ENCODE assay signal across 8 cellular contexts in genomic region chr4:147984065-147984777, GRCh38.
A peak's percentile ranks its signal among the peaks of the same experiment; 100 is the strongest.
DNase-seq lines count a peak whose midpoint lies in the region; ATAC-seq and TF ChIP-seq lines count a peak whose summit lies in the region.

No MANE protein-coding gene starts in this region.

- H3K4me3 ChIP-seq in AG04450 (ENCODE audit: low read depth, low read length) (no peak overlapping the region), ascending aorta (peak overlapping the region in 1 of 2 donors; percentile 15), iPS-15b (ENCODE audit: low read depth, low read length) (peak overlapping the region; percentile 19), thoracic aorta (no peak overlapping the region)

- peak; percentile 76 for TF ChIP-seq CTCF in AG04450 (IDR thresholded peaks at IDR 0.05; ENCODE audit: low read depth, low read length)
- TF ChIP-seq CTCF in ascending aorta (IDR thresholded peaks at IDR 0.05): peak; percentile 10 to 56 (median 50)
- TF ChIP-seq CTCF in thoracic aorta (IDR thresholded peaks at IDR 0.05): peak; percentile 35

- no peak for ATAC-seq in thoracic aorta (ENCODE audit: insufficient number of reproducible peaks, low FRiP score, low read depth)

- peak overlapping the region; percentile 16 for H3K9ac ChIP-seq in iPS-15b (ENCODE audit: low read depth, low read length)

- intact Hi-C loops in ascending aorta (cut with DNase I): no loop called here

- peaks cover 4 to 11% of the 10 kb centered on the region in 2 donors for H3K4me1 ChIP-seq in ascending aorta
- H3K4me1 ChIP-seq in iPS-15b (ENCODE audit: control insufficient read depth, insufficient read depth, low read length): peaks cover 18% of the 10 kb centered on the region
- peaks cover 16 to 70% of the 10 kb centered on the region in 2 donors for H3K4me1 ChIP-seq in thoracic aorta (ENCODE audit: control insufficient read depth in 1 of 2, low read depth in 2 of 2)

- H3K27ac ChIP-seq in AG04450 (ENCODE audit: low read depth, low read length) (no peak overlapping the region), ascending aorta (peak overlapping the region in 1 of 2 donors; percentile 38), thoracic aorta (no peak overlapping the region)

- DNase-seq in AG04450 (ENCODE audit: low read depth, low spot score) (peak; percentile 21), ELF-1 (ENCODE audit: low read depth, low spot score) (peak; percentile 90), NCI-H1048 (lab: John Stamatoyannopoulos, UW) (peak; percentile 9), ascending aorta (ENCODE audit: low spot score in 2 of 2) (no peak), thoracic aorta (ENCODE audit: low spot score) (no peak), NCI-H226 (no peak), activated T-cell treated with anti-CD3 and anti-CD28 coated beads for 4 hours (no peak)

- no peaks in the 10 kb centered on the region for H3K36me3 ChIP-seq in ascending aorta
- H3K36me3 ChIP-seq in iPS-15b (ENCODE audit: control insufficient read depth, insufficient read depth, low read length): no peaks in the 10 kb centered on the region
- H3K36me3 ChIP-seq in thoracic aorta: no peaks in the 10 kb centered on the region

- H3K27me3 ChIP-seq in AG04450 (ENCODE audit: control insufficient read depth, insufficient read depth, low read length): no peaks in the 10 kb centered on the region
- no peaks in the 10 kb centered on the region for H3K27me3 ChIP-seq in ascending aorta
- H3K27me3 ChIP-seq in iPS-15b (ENCODE audit: control insufficient read depth, insufficient read depth, low read length): no peaks in the 10 kb centered on the region
- H3K27me3 ChIP-seq in thoracic aorta (replicated peaks; ENCODE audit: insufficient read depth): no peaks in the 10 kb centered on the region

- H3K9me3 ChIP-seq in AG04450 (ENCODE audit: control insufficient read depth, insufficient read depth, low read length) (peaks cover 5% of the 10 kb centered on the region; the same call in 1 of the 2 replicates), ascending aorta (no peaks in the 10 kb centered on the region), iPS-15b (ENCODE audit: control insufficient read depth, insufficient read depth, low read length) (no peaks in the 10 kb centered on the region), thoracic aorta (no peaks in the 10 kb centered on the region)

- POLR2A ChIA-PET in AG04450 (lab: Yijun Ruan, JAX): no interaction called here

- CTCF ChIA-PET in AG04450 (lab: Charles Lee): interaction anchor here (0.6 to 2.3 kb wide), 10 partner anchors 9 to 904 kb away, joined by 3 to 16 read pairs (median 3); no protein-coding TSS in a partner anchor

Comparison
In these comparisons a context has a peak if more than half of its experiments do, and no peak if none do; other contexts are left out.
1. DNase-seq: peak in AG04450 (single experiment), ELF-1 (single experiment) and NCI-H1048 (single experiment); none in ascending aorta (0 of 2), thoracic aorta (single experiment), NCI-H226 (single experiment) and activated T-cell treated with anti-CD3 and anti-CD28 coated beads for 4 hours (single experiment).
2. Peak in every context shown above with its lines, with median percentiles within 50 percentile points of each other: CTCF ChIP-seq.